Comparison of ENCODE assay signal across 19 cellular contexts in the genomic region with DNA sequence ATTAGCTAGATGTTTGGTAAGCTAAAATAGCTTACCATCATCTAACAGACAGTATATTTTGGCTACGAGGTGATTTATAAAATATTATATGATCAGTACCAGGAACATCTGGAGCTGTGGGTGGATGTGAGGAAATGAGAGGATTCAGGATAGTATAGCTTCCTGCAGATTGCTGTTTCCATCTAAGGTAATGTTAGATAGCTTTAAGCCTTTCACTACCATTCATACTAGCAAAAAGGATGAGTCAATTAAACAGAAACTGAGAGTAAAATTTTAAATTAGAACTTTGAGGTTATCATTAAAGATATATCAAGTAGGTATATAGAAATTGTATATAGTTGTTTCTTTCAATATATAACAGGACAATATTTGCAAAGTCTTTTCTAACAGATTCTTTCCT.
"Had no signal": no experiment of that assay in that cellular context is flagged by ENCODE, and none has a peak within 500 bp of the region (broad histone marks: within the 10 kb centered on the region; RNA-seq: fewer than 3 reads in every experiment).

No MANE protein-coding gene starts in this region.

- ATAC-seq: foreskin keratinocyte, left colon, lower lobe of right lung, mucosa of descending colon, right cardiac atrium had no signal

- DNase-seq: activated CD4-positive, alpha-beta T cell treated with anti-CD3 and anti-CD28 coated beads, Interleukin-2, amount 50 U/mL, for 4 hours; activated naive CD8-positive, alpha-beta T cell treated with anti-CD3 and anti-CD28 coated beads for 36 hours; central memory CD4-positive, alpha-beta T cell; dermis blood vessel endothelial cell; effector memory CD4-positive, alpha-beta T cell; foreskin keratinocyte; left colon; lower lobe of right lung; mesendoderm; mucosa of descending colon; nephron progenitor cell; right cardiac atrium; stimulated activated CD4-positive, alpha-beta T cell treated with anti-CD3 and anti-CD28 coated beads, Interleukin-12 subunit alpha, Interleukin-12 subunit beta, amount 100 ng/mL, for 4 hours; stimulated activated CD4-positive, alpha-beta T cell treated with anti-CD3 and anti-CD28 coated beads, Interleukin-4, amount 100 ng/mL, for 4 hours; stomach; WERI-Rb-1 had no signal

- FAIRE-seq: astrocyte, keratinocyte, TTC549 had no signal
